In genomic region chr7:50449501-50449880, GRCh38 we compare ENCODE assay signal across 8 cellular contexts. TPM values are rescaled to one million over a fixed set of nuclear protein-coding genes. Genes with fewer than 3 reads are reported as not detected.
DNase-seq lines count a peak whose midpoint lies in the region; ATAC-seq and TF ChIP-seq lines count a peak whose summit lies in the region.

No MANE protein-coding gene starts in this region.

- H3K4me3 Mint-ChIP-seq in brain = peak overlapping the region; percentile 86 to 91 (median 89)

- no peaks in the 10 kb centered on the region for H3K27me3 ChIP-seq in BLaER1 treated with 17β-estradiol and CSF1 and Interleukin-3, amounts not matched to agents 10 nM and 100 nM
- H3K27me3 ChIP-seq in mucosa of stomach (ENCODE audit: control insufficient read depth, insufficient read depth, low read length) = no peaks in the 10 kb centered on the region

- H3K9me3 Mint-ChIP-seq in brain = peaks cover 0 to 2% (median 0%) of the 10 kb centered on the region in 5 experiments

- H3K9me3 ChIP-seq in BLaER1 treated with 17β-estradiol and CSF1 and Interleukin-3, amounts not matched to agents 10 nM and 100 nM (replicated peaks in 1 of 11) = no peaks in the 10 kb centered on the region
- H3K9me3 ChIP-seq in mucosa of stomach (ENCODE audit: control insufficient read depth, low read length) = no peaks in the 10 kb centered on the region

- ATAC-seq in HG03439 (IDR thresholded peaks at IDR 0.05; ENCODE audit: unreplicated experiment) (peak; percentile 1), HG03378 (IDR thresholded peaks at IDR 0.05; ENCODE audit: unreplicated experiment) (no peak)

- no peak for DNase-seq in nucleus accumbens (lab: John Stamatoyannopoulos, UW)
- DNase-seq in HUDEP-2 (lab: John Stamatoyannopoulos, UW; ENCODE audit: unreplicated experiment in 76 of 76) = no peak
- no peak for DNase-seq in Ammon's horn (ENCODE audit: low spot score)

- peak overlapping the region; percentile 5 to 84 (median 74); a peak in 18 of 22 replicates for H3K27ac ChIP-seq in BLaER1 treated with 17β-estradiol and CSF1 and Interleukin-3, amounts not matched to agents 10 nM and 100 nM

- H3K4me3 ChIP-seq in BLaER1 treated with 17β-estradiol and CSF1 and Interleukin-3, amounts not matched to agents 10 nM and 100 nM = peak overlapping the region; percentile 69 to 91 (median 84)
- peak overlapping the region; percentile 33 for H3K4me3 ChIP-seq in mucosa of stomach (ENCODE audit: low read length)

- H3K36me3 Mint-ChIP-seq in brain = peaks cover 24% of the 10 kb centered on the region

- peaks cover 39% of the 10 kb centered on the region for H3K4me1 Mint-ChIP-seq in brain

- no peak for TF ChIP-seq CTCF in brain (conservative IDR thresholded peaks at IDR 0.05)

- peaks cover 18 to 25% (median 22%) of the 10 kb centered on the region in 10 experiments for H3K4me1 ChIP-seq in BLaER1 treated with 17β-estradiol and CSF1 and Interleukin-3, amounts not matched to agents 10 nM and 100 nM
- peaks cover 10% of the 10 kb centered on the region for H3K4me1 ChIP-seq in mucosa of stomach (ENCODE audit: control insufficient read depth, insufficient read depth, low read length)

- 0 out of 22 replicates have a peak, but pooled peaks cover 0 to 8% (median 0%) of the 10 kb centered on the region in 11 experiments for H4K20me1 ChIP-seq in BLaER1 treated with 17β-estradiol and CSF1 and Interleukin-3, amounts not matched to agents 10 nM and 100 nM

- H3K27ac Mint-ChIP-seq in brain = peak overlapping the region in 3 of 5 experiments; percentile 0 to 82 (median 81)

- peak overlapping the region; percentile 73 to 89 (median 82) for H3K9ac ChIP-seq in BLaER1 treated with 17β-estradiol and CSF1 and Interleukin-3, amounts not matched to agents 10 nM and 100 nM
- H3K9ac ChIP-seq in mucosa of stomach (ENCODE audit: low read length) = peak overlapping the region; percentile 76

- peaks cover 22 to 37% (median 34%) of the 10 kb centered on the region in 11 experiments for H3K36me3 ChIP-seq in BLaER1 treated with 17β-estradiol and CSF1 and Interleukin-3, amounts not matched to agents 10 nM and 100 nM
- no peaks in the 10 kb centered on the region for H3K36me3 ChIP-seq in mucosa of stomach (ENCODE audit: control insufficient read depth, insufficient read depth, low read length)

- H3K27me3 Mint-ChIP-seq in brain = no peaks in the 10 kb centered on the region

- peak overlapping the region; percentile 83 to 99 (median 95) for H3K4me2 ChIP-seq in BLaER1 treated with 17β-estradiol and CSF1 and Interleukin-3, amounts not matched to agents 10 nM and 100 nM

RNA-seq across cellular contexts. Expression of gene FIGNL1, which starts 0.7 kb away (rescaled TPM):
- polyA plus RNA-seq in brain (ENCODE audit: insufficient read depth, low read depth, low replicate concordance) = 8.8 TPM
